ENCODE assay signal across 1 cellular context in the genomic region with DNA sequence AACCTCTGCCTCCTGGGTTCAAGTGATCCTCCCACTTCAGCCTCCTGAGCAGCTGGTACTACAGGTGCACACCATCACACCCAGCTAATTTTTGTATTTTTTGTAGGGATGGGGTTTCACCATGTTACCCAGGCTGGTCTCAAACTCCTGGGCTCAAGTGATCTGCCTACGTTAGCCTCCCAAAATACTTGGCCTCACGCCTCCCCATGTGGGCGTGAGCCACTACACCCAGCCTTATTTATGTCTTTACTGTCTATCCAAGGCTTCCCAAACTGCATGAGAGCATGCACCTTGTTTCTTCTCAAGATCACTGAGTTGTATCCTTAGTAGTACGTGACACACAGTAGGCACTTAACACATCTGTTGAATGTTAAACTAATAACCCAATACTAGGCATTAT.
TF ChIP-seq lines count a peak whose summit lies in the region.

No MANE protein-coding gene starts in this region.

TF ChIP-seq in WTC11, 78 proteins besides CTCF, POLR2A, EP300 and RAD21 (continued from another document):
- no peak for TF ChIP-seq EMX1 (CRISPR knock-in tag; IDR thresholded peaks at IDR 0.05)
